In the genomic region with DNA sequence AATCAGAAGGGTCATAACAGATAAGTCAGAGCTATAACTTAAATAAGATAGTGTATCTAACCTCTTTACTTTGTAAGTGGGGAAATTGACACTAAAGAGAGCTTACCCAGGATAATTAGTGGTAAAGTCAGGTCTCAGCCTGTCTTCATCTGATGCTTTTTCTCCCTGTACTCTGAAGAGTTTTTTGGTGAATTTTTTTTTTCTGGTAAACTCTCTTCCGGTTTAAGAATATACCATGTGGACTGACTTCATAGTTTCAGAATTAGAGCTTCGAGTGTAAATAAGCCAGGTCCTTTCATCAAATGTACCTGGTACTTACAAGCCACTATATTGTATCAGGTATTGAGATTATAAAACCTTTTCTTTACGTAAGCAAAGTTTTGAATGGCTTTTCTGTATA, we compare ENCODE assay signal across 24 cellular contexts.
"Had no signal": no experiment of that assay in that cellular context is flagged by ENCODE, and none has a peak within 500 bp of the region (broad histone marks: within the 10 kb centered on the region; RNA-seq: fewer than 3 reads in every experiment).

No MANE protein-coding gene starts in this region.

- H3K9me3 ChIP-seq: MG63, SJCRH30 had no signal

- H3K4me3 ChIP-seq: MG63, SJCRH30 had no signal

- ATAC-seq: Panc1, PC-3, Right ventricle myocardium inferior, SK-N-SH treated with all-trans-retinoic acid at 6 μM for 48 hours had no signal

- H3K27ac ChIP-seq: HL-60, SJCRH30 had no signal

- H3K27me3 ChIP-seq: MG63, SJCRH30 had no signal

- DNase-seq: Karpas-422; KBM-7; MG63; NCI-H1092 treated with DMSO at 0.1 percent for 48 hours; NCI-H1436; NCI-H187; NCI-H2029; NCI-H2081 treated with DMSO at 0.1 percent for 48 hours; NCI-H2227 treated with DMSO at 0.1 percent for 48 hours; NCI-H446; NCI-H510A; NCI-H524 treated with DMSO at 0.1 percent for 48 hours; NCI-H69; NCI-H774; NK-92 treated with Interleukin-12 subunit alpha and Interleukin-12 subunit beta, amount 100 ng/mL, for 24 hours; PC-3; SHP77 treated with DMSO at 0.1 percent for 48 hours; SJCRH30; T-helper 1 cell had no signal

- FAIRE-seq: HTR-8/SVneo had no signal
